ENCODE assay signal across 2 cellular contexts in the genomic region with DNA sequence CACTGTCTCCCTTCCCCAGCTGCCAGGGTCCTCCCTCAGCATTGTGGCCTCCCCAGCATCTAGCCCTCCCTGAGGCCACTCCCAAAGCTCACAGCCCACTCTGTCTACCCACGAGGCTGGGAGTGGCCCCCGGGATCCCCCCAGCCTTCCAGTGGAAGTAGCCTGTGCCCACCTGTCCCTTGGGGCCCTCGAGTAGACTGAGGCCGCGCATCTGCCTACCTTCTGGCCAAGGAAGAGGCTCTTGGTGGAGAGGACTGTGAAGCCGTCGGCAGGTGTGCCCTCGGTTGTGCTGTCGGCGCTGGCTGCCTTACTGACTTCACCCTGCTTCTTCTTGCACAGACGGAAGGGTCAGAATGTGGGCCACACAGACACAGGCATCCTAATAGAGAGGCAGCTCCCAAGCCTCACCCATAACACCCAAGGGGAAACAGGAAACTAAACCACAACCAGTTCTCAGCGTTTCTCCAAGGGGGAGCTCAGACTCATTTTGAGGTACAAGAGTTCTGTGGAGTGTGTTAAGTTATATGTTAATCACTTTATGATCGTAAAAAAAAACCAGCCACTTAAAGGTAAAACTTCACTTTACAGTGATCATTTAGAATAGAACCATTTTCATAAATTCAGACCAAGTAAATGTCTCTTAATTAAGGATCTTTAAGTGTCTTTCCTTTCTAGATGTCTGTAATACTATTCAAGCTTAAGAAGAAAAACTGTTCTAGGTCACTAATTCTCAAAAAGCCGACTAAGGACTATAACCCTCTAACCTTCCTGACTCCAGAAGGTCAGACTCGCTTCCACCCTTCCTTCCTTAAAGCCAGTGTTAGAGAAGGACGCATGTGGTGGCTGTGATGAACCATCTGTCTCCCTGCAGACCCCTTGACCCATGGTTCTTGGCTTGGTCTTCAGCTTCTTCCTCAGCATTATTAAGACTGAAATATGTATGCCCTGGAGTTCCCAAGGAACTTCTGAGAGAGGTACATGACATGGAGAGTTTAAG.
TF ChIP-seq lines count a peak whose summit lies in the region.

No MANE protein-coding gene starts in this region.

TF ChIP-seq in GM12891, 5 proteins besides CTCF, POLR2A, EP300 and RAD21:
- TF ChIP-seq POU2F2 (IDR thresholded peaks at IDR 0.05; ENCODE audit: low read depth, low read length) (no peak), PAX5 (IDR thresholded peaks at IDR 0.05; ENCODE audit: insufficient read depth, low read length, severe bottlenecking) (no peak), TAF1 (IDR thresholded peaks at IDR 0.05; ENCODE audit: low read depth, low read length) (no peak), SPI1 (IDR thresholded peaks at IDR 0.05; ENCODE audit: low read depth, low read length) (no peak), POLR2AphosphoS5 (IDR thresholded peaks at IDR 0.05; ENCODE audit: low read depth, low read length) (no peak)

TF ChIP-seq in GM12878, 131 proteins besides CTCF, POLR2A, EP300 and RAD21:
- TF ChIP-seq, protein P1, sequence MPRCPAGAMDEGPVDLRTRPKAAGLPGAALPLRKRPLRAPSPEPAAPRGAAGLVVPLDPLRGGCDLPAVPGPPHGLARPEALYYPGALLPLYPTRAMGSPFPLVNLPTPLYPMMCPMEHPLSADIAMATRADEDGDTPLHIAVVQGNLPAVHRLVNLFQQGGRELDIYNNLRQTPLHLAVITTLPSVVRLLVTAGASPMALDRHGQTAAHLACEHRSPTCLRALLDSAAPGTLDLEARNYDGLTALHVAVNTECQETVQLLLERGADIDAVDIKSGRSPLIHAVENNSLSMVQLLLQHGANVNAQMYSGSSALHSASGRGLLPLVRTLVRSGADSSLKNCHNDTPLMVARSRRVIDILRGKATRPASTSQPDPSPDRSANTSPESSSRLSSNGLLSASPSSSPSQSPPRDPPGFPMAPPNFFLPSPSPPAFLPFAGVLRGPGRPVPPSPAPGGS (IDR thresholded peaks at IDR 0.05; ENCODE audit: borderline replicate concordance, insufficient read depth, low read depth, low read length, poor library complexity, severe bottlenecking) = no peak
- TF ChIP-seq RCOR1 (conservative IDR thresholded peaks at IDR 0.05; ENCODE audit: low read depth, low read length) (no peak), MTA3 (IDR thresholded peaks at IDR 0.05; ENCODE audit: borderline replicate concordance, low read length) (no peak), STAT3 (IDR thresholded peaks at IDR 0.05; ENCODE audit: low read depth, low read length) (no peak), CHD1 (IDR thresholded peaks at IDR 0.05; ENCODE audit: low read depth, low read length) (no peak), E2F4 (IDR thresholded peaks at IDR 0.05; ENCODE audit: low read depth, low read length) (no peak), BCLAF1 (IDR thresholded peaks at IDR 0.05) (no peak), TBL1XR1 (IDR thresholded peaks at IDR 0.05; ENCODE audit: low read depth, low read length) (no peak), CREM (IDR thresholded peaks at IDR 0.05; ENCODE audit: low read depth) (no peak), MEF2B (IDR thresholded peaks at IDR 0.05; ENCODE audit: partially characterized antibody, poor library complexity, severe bottlenecking) (no peak), SMARCA5 (IDR thresholded peaks at IDR 0.05) (no peak), POLR2AphosphoS5 (IDR thresholded peaks at IDR 0.05; ENCODE audit: low read length) (no peak), RBBP5 (conservative IDR thresholded peaks at IDR 0.05) (no peak), SUZ12 (IDR thresholded peaks at IDR 0.05; ENCODE audit: unreplicated experiment) (no peak), CHD2 (IDR thresholded peaks at IDR 0.05; ENCODE audit: borderline replicate concordance, low read depth, low read length) (no peak), GATAD2B (conservative IDR thresholded peaks at IDR 0.05; ENCODE audit: low read depth) (no peak), WRNIP1 (IDR thresholded peaks at IDR 0.05; ENCODE audit: borderline replicate concordance, low read depth, low read length) (no peak)
- TF ChIP-seq, protein P2, sequence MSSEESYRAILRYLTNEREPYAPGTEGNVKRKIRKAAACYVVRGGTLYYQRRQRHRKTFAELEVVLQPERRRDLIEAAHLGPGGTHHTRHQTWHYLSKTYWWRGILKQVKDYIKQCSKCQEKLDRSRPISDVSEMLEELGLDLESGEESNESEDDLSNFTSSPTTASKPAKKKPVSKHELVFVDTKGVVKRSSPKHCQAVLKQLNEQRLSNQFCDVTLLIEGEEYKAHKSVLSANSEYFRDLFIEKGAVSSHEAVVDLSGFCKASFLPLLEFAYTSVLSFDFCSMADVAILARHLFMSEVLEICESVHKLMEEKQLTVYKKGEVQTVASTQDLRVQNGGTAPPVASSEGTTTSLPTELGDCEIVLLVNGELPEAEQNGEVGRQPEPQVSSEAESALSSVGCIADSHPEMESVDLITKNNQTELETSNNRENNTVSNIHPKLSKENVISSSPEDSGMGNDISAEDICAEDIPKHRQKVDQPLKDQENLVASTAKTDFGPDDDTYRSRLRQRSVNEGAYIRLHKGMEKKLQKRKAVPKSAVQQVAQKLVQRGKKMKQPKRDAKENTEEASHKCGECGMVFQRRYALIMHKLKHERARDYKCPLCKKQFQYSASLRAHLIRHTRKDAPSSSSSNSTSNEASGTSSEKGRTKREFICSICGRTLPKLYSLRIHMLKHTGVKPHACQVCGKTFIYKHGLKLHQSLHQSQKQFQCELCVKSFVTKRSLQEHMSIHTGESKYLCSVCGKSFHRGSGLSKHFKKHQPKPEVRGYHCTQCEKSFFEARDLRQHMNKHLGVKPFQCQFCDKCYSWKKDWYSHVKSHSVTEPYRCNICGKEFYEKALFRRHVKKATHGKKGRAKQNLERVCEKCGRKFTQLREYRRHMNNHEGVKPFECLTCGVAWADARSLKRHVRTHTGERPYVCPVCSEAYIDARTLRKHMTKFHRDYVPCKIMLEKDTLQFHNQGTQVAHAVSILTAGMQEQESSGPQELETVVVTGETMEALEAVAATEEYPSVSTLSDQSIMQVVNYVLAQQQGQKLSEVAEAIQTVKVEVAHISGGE (CRISPR knock-in tag; IDR thresholded peaks at IDR 0.05) = no peak
- TF ChIP-seq, protein P3, sequence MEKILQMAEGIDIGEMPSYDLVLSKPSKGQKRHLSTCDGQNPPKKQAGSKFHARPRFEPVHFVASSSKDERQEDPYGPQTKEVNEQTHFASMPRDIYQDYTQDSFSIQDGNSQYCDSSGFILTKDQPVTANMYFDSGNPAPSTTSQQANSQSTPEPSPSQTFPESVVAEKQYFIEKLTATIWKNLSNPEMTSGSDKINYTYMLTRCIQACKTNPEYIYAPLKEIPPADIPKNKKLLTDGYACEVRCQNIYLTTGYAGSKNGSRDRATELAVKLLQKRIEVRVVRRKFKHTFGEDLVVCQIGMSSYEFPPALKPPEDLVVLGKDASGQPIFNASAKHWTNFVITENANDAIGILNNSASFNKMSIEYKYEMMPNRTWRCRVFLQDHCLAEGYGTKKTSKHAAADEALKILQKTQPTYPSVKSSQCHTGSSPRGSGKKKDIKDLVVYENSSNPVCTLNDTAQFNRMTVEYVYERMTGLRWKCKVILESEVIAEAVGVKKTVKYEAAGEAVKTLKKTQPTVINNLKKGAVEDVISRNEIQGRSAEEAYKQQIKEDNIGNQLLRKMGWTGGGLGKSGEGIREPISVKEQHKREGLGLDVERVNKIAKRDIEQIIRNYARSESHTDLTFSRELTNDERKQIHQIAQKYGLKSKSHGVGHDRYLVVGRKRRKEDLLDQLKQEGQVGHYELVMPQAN (conservative IDR thresholded peaks at IDR 0.05) = no peak
